In the genomic region with DNA sequence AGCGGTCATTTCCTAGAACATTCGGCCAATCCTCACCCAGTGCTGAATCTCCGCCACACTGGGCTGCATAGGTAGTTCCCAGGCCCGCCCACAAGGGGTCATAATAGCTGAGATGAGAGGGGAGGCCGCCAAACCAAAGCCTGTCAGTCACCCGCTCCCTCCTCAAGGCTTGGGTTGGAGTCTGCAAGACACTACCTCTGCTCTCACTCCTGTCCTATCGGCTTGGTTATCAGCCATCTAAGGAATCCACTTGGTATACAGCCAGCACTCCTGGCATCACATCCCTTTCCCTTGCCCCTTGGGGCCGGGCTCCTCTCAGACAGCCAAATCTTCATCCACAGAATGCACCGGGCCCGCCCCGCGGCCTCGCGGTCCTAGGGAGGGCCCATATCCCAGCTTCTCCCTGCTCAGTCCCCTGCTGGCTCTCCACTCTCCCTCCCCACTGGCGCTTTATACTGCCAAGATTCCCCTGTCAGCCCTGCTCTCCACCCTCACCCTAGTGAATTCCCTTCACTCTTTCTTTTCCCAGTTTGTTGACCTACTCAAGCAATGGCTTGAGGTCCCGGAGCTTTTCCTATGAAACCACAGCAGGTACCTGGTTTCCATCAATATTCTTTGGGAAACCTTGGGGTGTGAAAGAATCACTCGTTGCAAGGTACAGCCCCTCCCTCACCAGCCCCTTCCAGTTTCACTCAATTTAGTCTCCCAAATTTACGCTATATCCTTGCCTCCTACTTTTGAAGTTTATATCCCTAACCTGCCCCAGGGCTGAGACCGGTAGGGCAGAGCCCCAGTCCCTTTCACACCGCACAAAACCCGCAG, we compare ENCODE assay signal across 8 cellular contexts. TPM values are rescaled to one million over a fixed set of nuclear protein-coding genes. Genes with fewer than 3 reads are reported as not detected.
DNase-seq lines count a peak whose midpoint lies in the region; ATAC-seq, FAIRE-seq and TF ChIP-seq lines count a peak whose summit lies in the region.

No MANE protein-coding gene starts in this region.

- H3K27me3 ChIP-seq in H1 (replicated peaks in 1 of 4; ENCODE audit: control insufficient read depth in 3 of 4, extremely low read depth in 1 of 4, insufficient read depth in 3 of 4, low read length in 3 of 4) (no peaks in the 10 kb centered on the region), mesendoderm (ENCODE audit: insufficient read depth, low read length, poor library complexity) (no peaks in the 10 kb centered on the region)

- no peak overlapping the region for H2AFZ ChIP-seq in H1 (ENCODE audit: low read length)

- WGBS in H1 (ENCODE audit: extremely low coverage in 1 of 2, insufficient coverage in 1 of 2, insufficient read length in 1 of 2, insufficient replicate concordance in 2 of 2, low coverage in 1 of 2, low lambda C conversion rate in 2 of 2, missing lambda C conversion rate in 1 of 2), 2 experiments: 27% methylated on average over 21 of the region's 21 CpGs; no CpG with 5 or more reads in 1 of the 2 experiments
- no CpG with 5 or more reads among the region's 21 CpGs for WGBS in mesendoderm (ENCODE audit: extremely low coverage, insufficient coverage, low lambda C conversion rate)

- H3K4me3 ChIP-seq in H1 (ENCODE audit: extremely low read depth in 1 of 4, insufficient read depth in 2 of 4, low read depth in 3 of 4, low read length in 4 of 4) (peak overlapping the region; percentile 70 to 87 (median 82)), mesendoderm (ENCODE audit: low read length) (peak overlapping the region; percentile 99)

- H3K9me3 ChIP-seq in H1 (ENCODE audit: insufficient read depth in 2 of 2, low read depth in 1 of 2, low read length in 1 of 2): no peaks in the 10 kb centered on the region

- H3K9ac ChIP-seq in H1 (replicated peaks in 1 of 4; ENCODE audit: extremely low read depth in 1 of 4, low read depth in 3 of 4, low read length in 3 of 4) (peak overlapping the region in 1 of 4 experiments; percentile 6; a peak in 1 of 7 replicates), mesendoderm (ENCODE audit: low read length) (peak overlapping the region; percentile 96)

- peaks cover 24% of the 10 kb centered on the region for H3K79me1 ChIP-seq in H1 (ENCODE audit: low read depth, low read length)
- H3K79me1 ChIP-seq in mesendoderm (ENCODE audit: low read length): peaks cover 35% of the 10 kb centered on the region

- peak; percentile 62 for TF ChIP-seq CTCF in activated CD8-positive, alpha-beta T cell treated with anti-CD3 and anti-CD28 coated beads for 36 hours (IDR thresholded peaks at IDR 0.05)
- TF ChIP-seq CTCF in H1 (IDR thresholded peaks at IDR 0.05; ENCODE audit: control extremely low read depth in 1 of 3, insufficient read depth in 1 of 3, low read depth in 1 of 3, low read length in 3 of 3): peak in 2 of 3 experiments; percentile 68 to 90; a peak in 3 of 4 replicates

- H3K56ac ChIP-seq in H1 (replicated peaks; ENCODE audit: insufficient read length, low read depth, low read length): no peak overlapping the region
- H3K56ac ChIP-seq in mesendoderm (ENCODE audit: low read length): peak overlapping the region; percentile 96

- H4K8ac ChIP-seq in H1 (ENCODE audit: extremely low read depth, insufficient read depth, low read length) (no peak overlapping the region), mesendoderm (ENCODE audit: low read depth, low read length) (no peak overlapping the region)

- H3K14ac ChIP-seq in H1 (ENCODE audit: insufficient read length): no peak overlapping the region

- ATAC-seq in HG02763 (IDR thresholded peaks at IDR 0.05; ENCODE audit: unreplicated experiment): peak; percentile 43
- peak; percentile 76 for ATAC-seq in activated CD8-positive, alpha-beta T cell treated with anti-CD3 and anti-CD28 coated beads for 36 hours
- peak; percentile 76 to 80 for ATAC-seq in stimulated activated naive B cell treated with anti-CD40 and anti-IgM and Interleukin-4, amounts not matched to agents 10 μg/mL and 1 μg/mL and 100 μg/mL, for 72 hours (replicated peaks)

- peaks cover 4 to 15% (median 9%) of the 10 kb centered on the region in 4 experiments for H3K4me1 ChIP-seq in H1 (replicated peaks in 1 of 4; ENCODE audit: control insufficient read depth in 3 of 4, insufficient read depth in 4 of 4, low read length in 3 of 4)
- peaks cover 4% of the 10 kb centered on the region for H3K4me1 ChIP-seq in mesendoderm (ENCODE audit: control insufficient read depth, low read depth, low read length)

- no peaks in the 10 kb centered on the region for H3K9me3 Mint-ChIP-seq in activated CD8-positive, alpha-beta T cell treated with anti-CD3 and anti-CD28 coated beads for 36 hours
- no peaks in the 10 kb centered on the region for H3K9me3 Mint-ChIP-seq in stimulated activated naive B cell treated with anti-CD40 and anti-IgM and Interleukin-4, amounts not matched to agents 10 μg/mL and 1 μg/mL and 100 μg/mL, for 72 hours

- H2BK120ac ChIP-seq in H1 (replicated peaks; ENCODE audit: low read depth, low read length) (no peak overlapping the region), mesendoderm (ENCODE audit: low read depth, low read length) (no peak overlapping the region)

- no peak overlapping the region for H4K5ac ChIP-seq in H1 (ENCODE audit: insufficient read length, low read depth, low read length)
- H4K5ac ChIP-seq in mesendoderm (ENCODE audit: low read length): no peak overlapping the region

- H3K36me3 ChIP-seq in H1 (ENCODE audit: control insufficient read depth in 2 of 4, insufficient read depth in 4 of 4, low read length in 3 of 4) (peaks cover 12 to 14% (median 14%) of the 10 kb centered on the region in 4 experiments), mesendoderm (ENCODE audit: control insufficient read depth, insufficient read depth, low read length) (peaks cover 4% of the 10 kb centered on the region)

- H3K23ac ChIP-seq in H1 (ENCODE audit: insufficient read length) (no peak overlapping the region), mesendoderm (ENCODE audit: low read length) (peak overlapping the region; percentile 95)

- peak overlapping the region; percentile 92 to 99 for H3K4me2 ChIP-seq in H1 (ENCODE audit: insufficient read depth in 1 of 2, low read depth in 2 of 2, low read length in 2 of 2)
- peak overlapping the region; percentile 26 for H3K4me2 ChIP-seq in mesendoderm (ENCODE audit: low read length)

- no peak overlapping the region; the same call in 1 of the 2 replicates for H2BK15ac ChIP-seq in H1 (ENCODE audit: low read length)
- no peak overlapping the region for H2BK15ac ChIP-seq in mesendoderm (replicated peaks; ENCODE audit: low read depth)

- H4K20me1 ChIP-seq in H1 (replicated peaks in 1 of 2; ENCODE audit: control insufficient read depth in 1 of 2, insufficient read depth in 2 of 2, low read length in 2 of 2): peaks cover 10 to 26% of the 10 kb centered on the region in 2 experiments

- intact Hi-C loops in activated CD8-positive, alpha-beta T cell treated with anti-CD3 and anti-CD28 coated beads for 36 hours (cut with micrococcal nuclease): no loop called here

- peak overlapping the region; percentile 51 for H3K27ac Mint-ChIP-seq in activated CD8-positive, alpha-beta T cell treated with anti-CD3 and anti-CD28 coated beads for 36 hours
- H3K27ac Mint-ChIP-seq in stimulated activated naive B cell treated with anti-CD40 and anti-IgM and Interleukin-4, amounts not matched to agents 10 μg/mL and 1 μg/mL and 100 μg/mL, for 72 hours: no peak overlapping the region

- H3K4ac ChIP-seq in H1 (replicated peaks; ENCODE audit: insufficient read length, low read depth, low read length) (no peak overlapping the region), mesendoderm (ENCODE audit: low read depth, low read length) (no peak overlapping the region)

- H3K18ac ChIP-seq in H1 (ENCODE audit: extremely low read depth, low read length): no peak overlapping the region
- H3K18ac ChIP-seq in mesendoderm (ENCODE audit: low read length): no peak overlapping the region

- H3K23me2 ChIP-seq in H1 (ENCODE audit: low read depth, low read length): peaks cover 13% of the 10 kb centered on the region; the same call in 1 of the 2 replicates

- H3K79me2 ChIP-seq in H1 (ENCODE audit: control insufficient read depth in 1 of 2, insufficient read depth in 2 of 2, low read length in 2 of 2) (peaks cover 0 to 41% of the 10 kb centered on the region in 2 experiments; a peak in 2 of 4 replicates), mesendoderm (ENCODE audit: control insufficient read depth, insufficient read depth, low read length) (peaks cover 33% of the 10 kb centered on the region)

- H3K27me3 Mint-ChIP-seq in activated CD8-positive, alpha-beta T cell treated with anti-CD3 and anti-CD28 coated beads for 36 hours: no peaks in the 10 kb centered on the region
- no peaks in the 10 kb centered on the region for H3K27me3 Mint-ChIP-seq in stimulated activated naive B cell treated with anti-CD40 and anti-IgM and Interleukin-4, amounts not matched to agents 10 μg/mL and 1 μg/mL and 100 μg/mL, for 72 hours

- no peak overlapping the region for H4K91ac ChIP-seq in H1 (replicated peaks; ENCODE audit: insufficient read length, low read length)

- no peak for TF ChIP-seq EP300 in H1 (IDR thresholded peaks at IDR 0.05; ENCODE audit: borderline replicate concordance in 1 of 2, low read depth in 2 of 2, low read length in 2 of 2)

- H2BK5ac ChIP-seq in H1 (ENCODE audit: low read depth, low read length) (no peak overlapping the region), mesendoderm (ENCODE audit: low read length) (no peak overlapping the region)

- no peak for TF ChIP-seq POLR2A in H1 (IDR thresholded peaks at IDR 0.05; ENCODE audit: control extremely low read depth in 1 of 2, low read depth in 2 of 2, low read length in 2 of 2)

- peaks cover 24% of the 10 kb centered on the region for H3K36me3 Mint-ChIP-seq in activated CD8-positive, alpha-beta T cell treated with anti-CD3 and anti-CD28 coated beads for 36 hours (ENCODE audit: low read depth)
- peaks cover 30 to 48% of the 10 kb centered on the region in 2 donors for H3K36me3 Mint-ChIP-seq in stimulated activated naive B cell treated with anti-CD40 and anti-IgM and Interleukin-4, amounts not matched to agents 10 μg/mL and 1 μg/mL and 100 μg/mL, for 72 hours

- H3K4me1 Mint-ChIP-seq in activated CD8-positive, alpha-beta T cell treated with anti-CD3 and anti-CD28 coated beads for 36 hours (ENCODE audit: low read depth): peaks cover 50% of the 10 kb centered on the region
- peaks cover 28 to 49% of the 10 kb centered on the region in 2 donors for H3K4me1 Mint-ChIP-seq in stimulated activated naive B cell treated with anti-CD40 and anti-IgM and Interleukin-4, amounts not matched to agents 10 μg/mL and 1 μg/mL and 100 μg/mL, for 72 hours

- peak; percentile 54 for DNase-seq in NCI-H146 (lab: John Stamatoyannopoulos, UW)
- no peak for DNase-seq in NCI-H146 treated with DMSO at 0.1 percent for 48 hours (lab: John Stamatoyannopoulos, UW; ENCODE audit: unreplicated experiment)
- peak; percentile 63 for DNase-seq in NCI-H69 (lab: John Stamatoyannopoulos, UW)
- DNase-seq in activated CD8-positive, alpha-beta T cell treated with anti-CD3 and anti-CD28 coated beads for 36 hours: peak; percentile 89
- DNase-seq in H1 (ENCODE audit: low read depth in 1 of 2, low spot score in 2 of 2): peak in 1 of 2 experiments; percentile 93
- peak; percentile 97 for DNase-seq in mesendoderm
- DNase-seq in stimulated activated naive B cell treated with anti-CD40 and anti-IgM and Interleukin-4, amounts not matched to agents 10 μg/mL and 1 μg/mL and 100 μg/mL, for 72 hours: peak; percentile 66

- no peak overlapping the region for H2BK12ac ChIP-seq in H1 (ENCODE audit: low read depth, low read length)

- no peak overlapping the region for H3K27ac ChIP-seq in H1 (ENCODE audit: low read depth, low read length)
- H3K27ac ChIP-seq in mesendoderm (ENCODE audit: low read depth, low read length): peak overlapping the region; percentile 17

- H2BK20ac ChIP-seq in H1 (ENCODE audit: low read length): no peak overlapping the region

- peak; percentile 31 to 47 for TF ChIP-seq RAD21 in H1 (IDR thresholded peaks at IDR 0.05 in 1 of 2, conservative IDR thresholded peaks at IDR 0.05 in 1 of 2; ENCODE audit: low read depth in 2 of 2, low read length in 2 of 2)

- peak overlapping the region; percentile 89 for H3K4me3 Mint-ChIP-seq in activated CD8-positive, alpha-beta T cell treated with anti-CD3 and anti-CD28 coated beads for 36 hours
- peak overlapping the region; percentile 83 to 86 for H3K4me3 Mint-ChIP-seq in stimulated activated naive B cell treated with anti-CD40 and anti-IgM and Interleukin-4, amounts not matched to agents 10 μg/mL and 1 μg/mL and 100 μg/mL, for 72 hours

- CTCF ChIA-PET in activated CD8-positive, alpha-beta T cell treated with anti-CD3 and anti-CD28 coated beads for 36 hours (lab: Charles Lee): interaction anchor here (0.8 to 6.1 kb wide), 15 partner anchors 9 to 212 kb away, joined by 3 to 68 read pairs (median 5); a partner anchor contains a TSS
- CTCF ChIA-PET in H1 (lab: Charles Lee; ENCODE audit: partially characterized antibody): interaction anchor here (0.5 to 24.9 kb wide), 17 partner anchors 3 to 369 kb away, joined by 3 to 462 read pairs (median 4); a partner anchor contains a TSS

- H2AK5ac ChIP-seq in H1 (ENCODE audit: low read depth, low read length): no peak overlapping the region
- no peak overlapping the region for H2AK5ac ChIP-seq in mesendoderm (ENCODE audit: low read length)

- FAIRE-seq in H1 (lab: Jason Lieb, UNC): peak; percentile 86

- POLR2A ChIA-PET in activated CD8-positive, alpha-beta T cell treated with anti-CD3 and anti-CD28 coated beads for 36 hours (lab: Charles Lee): interaction anchor here (1.0 to 18.1 kb wide), 6 partner anchors 9 to 55 kb away, joined by 3 to 264 read pairs (median 4); a partner anchor contains a TSS
- POLR2A ChIA-PET in H1 (lab: Charles Lee; ENCODE audit: partially characterized antibody): interaction anchor here (0.5 to 24.2 kb wide), 19 partner anchors 9 to 315 kb away, joined by 3 to 665 read pairs (median 3); a partner anchor contains a TSS

RNA-seq across cellular contexts. Expression of a gene that starts 1.5 kb away (rescaled TPM):
- total RNA-seq in activated CD8-positive, alpha-beta T cell treated with anti-CD3 and anti-CD28 coated beads for 36 hours: 1 to 10 TPM; 7.8 to 8.5 TPM
- total RNA-seq in H1 (2021; fragmentation: NEBNext Ultra II Directional; extraction: Animal tissue kit (Norgen Biotek cat#: 25700)): 11.8 and 12.2 TPM in 2 replicates
- polyA plus RNA-seq in H1 (2011; rRNA removed): 12.8 and 16.4 TPM in 2 replicates
- 15.3 TPM for polyA plus RNA-seq in H1 (2011; cell fraction: cytosol; rRNA removed)
- 40.6 TPM for polyA plus RNA-seq in H1 (2011; cell fraction: nucleus; rRNA removed)
- polyA plus RNA-seq in H1 (2012, experiment 1 of 2): 8.2 to 13.3 TPM (median 13.2 TPM) in 4 replicates
- polyA plus RNA-seq in H1 (2012, experiment 2 of 2): 7.8 TPM
- polyA plus RNA-seq in H1 (2013, experiment 1 of 2): 11.5 TPM
- polyA plus RNA-seq in H1 (2013, experiment 2 of 2): 9.5 TPM
- 4.7 and 4.9 TPM in 2 replicates for polyA minus RNA-seq in H1 (2011; rRNA and poly(A)+ RNA removed)
- 3.6 TPM for polyA minus RNA-seq in H1 (2011; cell fraction: cytosol; rRNA and poly(A)+ RNA removed)
- 10.6 TPM for polyA minus RNA-seq in H1 (2011; cell fraction: nucleus; rRNA and poly(A)+ RNA removed)
- polyA plus RNA-seq in mesendoderm (2013, experiment 1 of 2): 4.3 TPM
- polyA plus RNA-seq in mesendoderm (2013, experiment 2 of 2): 4.1 TPM

RNA-seq across cellular contexts. Expression of a gene that starts 13.7 kb away (rescaled TPM):
- total RNA-seq in activated CD8-positive, alpha-beta T cell treated with anti-CD3 and anti-CD28 coated beads for 36 hours: 10 to 100 TPM; 87.9 to 89.4 TPM
- total RNA-seq in H1 (2021; fragmentation: NEBNext Ultra II Directional; extraction: Animal tissue kit (Norgen Biotek cat#: 25700)): 82.6 and 85.6 TPM in 2 replicates
- 34.4 and 35.4 TPM in 2 replicates for polyA plus RNA-seq in H1 (2011; rRNA removed)
- 55.4 TPM for polyA plus RNA-seq in H1 (2011; cell fraction: cytosol; rRNA removed)
- polyA plus RNA-seq in H1 (2011; cell fraction: nucleus; rRNA removed): 191 TPM
- 73.4 to 85.0 TPM (median 77.9 TPM) in 4 replicates for polyA plus RNA-seq in H1 (2012, experiment 1 of 2)
- 49.2 TPM for polyA plus RNA-seq in H1 (2012, experiment 2 of 2)
- polyA plus RNA-seq in H1 (2013, experiment 1 of 2): 63.9 TPM
- 51.3 TPM for polyA plus RNA-seq in H1 (2013, experiment 2 of 2)
- polyA minus RNA-seq in H1 (2011; rRNA and poly(A)+ RNA removed): 29.8 and 75.1 TPM in 2 replicates
- polyA minus RNA-seq in H1 (2011; cell fraction: cytosol; rRNA and poly(A)+ RNA removed): 26.6 TPM
- polyA minus RNA-seq in H1 (2011; cell fraction: nucleus; rRNA and poly(A)+ RNA removed): 45.4 TPM
- polyA plus RNA-seq in mesendoderm (2013, experiment 1 of 2): 68.0 TPM
- polyA plus RNA-seq in mesendoderm (2013, experiment 2 of 2): 67.6 TPM

RNA-seq across cellular contexts. Expression of a gene that starts 20.1 kb away (rescaled TPM):
- 1,000 to 10,000 TPM; 9,109 to 9,234 TPM for total RNA-seq in activated CD8-positive, alpha-beta T cell treated with anti-CD3 and anti-CD28 coated beads for 36 hours
- 5,175 and 5,215 TPM in 2 replicates for total RNA-seq in H1 (2021; fragmentation: NEBNext Ultra II Directional; extraction: Animal tissue kit (Norgen Biotek cat#: 25700))
- polyA plus RNA-seq in H1 (2011; rRNA removed): 15,878 and 16,791 TPM in 2 replicates
- polyA plus RNA-seq in H1 (2011; cell fraction: cytosol; rRNA removed): 15,311 TPM
- polyA plus RNA-seq in H1 (2011; cell fraction: nucleus; rRNA removed): 11,358 TPM
- 6,320 to 9,842 TPM (median 9,706 TPM) in 4 replicates for polyA plus RNA-seq in H1 (2012, experiment 1 of 2)
- 9,111 TPM for polyA plus RNA-seq in H1 (2012, experiment 2 of 2)
- polyA plus RNA-seq in H1 (2013, experiment 1 of 2): 3,841 TPM
- 3,883 TPM for polyA plus RNA-seq in H1 (2013, experiment 2 of 2)
- 9,722 and 10,058 TPM in 2 replicates for polyA minus RNA-seq in H1 (2011; rRNA and poly(A)+ RNA removed)
- 5,130 TPM for polyA minus RNA-seq in H1 (2011; cell fraction: cytosol; rRNA and poly(A)+ RNA removed)
- 3,036 TPM for polyA minus RNA-seq in H1 (2011; cell fraction: nucleus; rRNA and poly(A)+ RNA removed)
- 5,113 TPM for polyA plus RNA-seq in mesendoderm (2013, experiment 1 of 2)
- polyA plus RNA-seq in mesendoderm (2013, experiment 2 of 2): 5,145 TPM

RNA-seq across cellular contexts. Expression of a gene that starts 52.8 kb away (rescaled TPM):
- 100 to 1,000 TPM; 273 to 277 TPM for total RNA-seq in activated CD8-positive, alpha-beta T cell treated with anti-CD3 and anti-CD28 coated beads for 36 hours
- 305 and 330 TPM in 2 replicates for total RNA-seq in H1 (2021; fragmentation: NEBNext Ultra II Directional; extraction: Animal tissue kit (Norgen Biotek cat#: 25700))
- 198 and 214 TPM in 2 replicates for polyA plus RNA-seq in H1 (2011; rRNA removed)
- polyA plus RNA-seq in H1 (2011; cell fraction: cytosol; rRNA removed): 178 TPM
- polyA plus RNA-seq in H1 (2011; cell fraction: nucleus; rRNA removed): 362 TPM
- polyA plus RNA-seq in H1 (2012, experiment 1 of 2): 194 to 267 TPM (median 241 TPM) in 4 replicates
- polyA plus RNA-seq in H1 (2012, experiment 2 of 2): 52.1 TPM
- 180 TPM for polyA plus RNA-seq in H1 (2013, experiment 1 of 2)
- 192 TPM for polyA plus RNA-seq in H1 (2013, experiment 2 of 2)
- 290 and 298 TPM in 2 replicates for polyA minus RNA-seq in H1 (2011; rRNA and poly(A)+ RNA removed)
- 180 TPM for polyA minus RNA-seq in H1 (2011; cell fraction: cytosol; rRNA and poly(A)+ RNA removed)
- 129 TPM for polyA minus RNA-seq in H1 (2011; cell fraction: nucleus; rRNA and poly(A)+ RNA removed)
- polyA plus RNA-seq in mesendoderm (2013, experiment 1 of 2): 145 TPM
- polyA plus RNA-seq in mesendoderm (2013, experiment 2 of 2): 139 TPM
